ENCODE assay signal across 2 cellular contexts in the genomic region with DNA sequence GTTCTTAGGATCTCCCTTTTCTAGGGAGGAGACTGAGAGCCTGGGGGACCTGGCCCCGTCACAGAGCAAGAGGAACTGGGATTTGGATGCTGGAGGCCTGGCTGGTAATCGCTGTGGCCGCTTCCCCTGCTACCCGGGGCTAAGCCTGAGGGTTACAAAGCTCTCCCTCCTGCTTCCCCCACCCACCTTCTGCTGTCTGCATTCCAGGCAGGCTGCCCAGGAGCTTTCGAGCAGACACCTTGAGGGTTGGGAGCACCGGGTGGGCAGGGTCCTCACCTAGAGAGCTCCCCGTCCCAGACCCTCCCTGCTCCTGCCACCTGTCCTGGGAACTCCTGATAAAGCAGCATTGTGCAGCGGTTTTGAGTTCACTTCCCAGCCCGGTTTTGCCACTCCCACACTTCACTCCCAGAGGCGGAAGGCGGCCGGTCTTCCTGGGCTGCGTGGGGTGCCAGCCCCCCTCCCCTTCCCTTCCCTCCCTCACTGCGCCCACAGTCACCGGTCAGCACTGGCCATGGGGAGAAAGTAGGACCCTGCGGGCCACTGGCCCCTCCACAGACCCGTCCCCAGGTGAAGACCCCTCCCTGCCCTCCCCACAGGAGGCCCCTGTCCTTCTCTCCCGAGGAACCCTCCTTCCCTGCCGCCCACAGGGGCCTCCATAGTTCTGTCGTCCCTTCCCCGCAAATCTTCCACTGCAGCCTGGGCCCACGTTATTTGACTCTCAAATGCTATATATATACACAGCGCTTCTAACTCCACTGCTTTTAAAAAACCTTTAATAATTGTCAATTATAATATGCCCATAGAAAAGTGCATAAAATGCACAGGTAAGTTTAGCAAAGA.
TF ChIP-seq lines count a peak whose summit lies in the region.

No MANE protein-coding gene starts in this region.

TF ChIP-seq in SK-N-SH, 30 proteins besides CTCF, POLR2A, EP300 and RAD21:
- TF ChIP-seq, protein P1, sequence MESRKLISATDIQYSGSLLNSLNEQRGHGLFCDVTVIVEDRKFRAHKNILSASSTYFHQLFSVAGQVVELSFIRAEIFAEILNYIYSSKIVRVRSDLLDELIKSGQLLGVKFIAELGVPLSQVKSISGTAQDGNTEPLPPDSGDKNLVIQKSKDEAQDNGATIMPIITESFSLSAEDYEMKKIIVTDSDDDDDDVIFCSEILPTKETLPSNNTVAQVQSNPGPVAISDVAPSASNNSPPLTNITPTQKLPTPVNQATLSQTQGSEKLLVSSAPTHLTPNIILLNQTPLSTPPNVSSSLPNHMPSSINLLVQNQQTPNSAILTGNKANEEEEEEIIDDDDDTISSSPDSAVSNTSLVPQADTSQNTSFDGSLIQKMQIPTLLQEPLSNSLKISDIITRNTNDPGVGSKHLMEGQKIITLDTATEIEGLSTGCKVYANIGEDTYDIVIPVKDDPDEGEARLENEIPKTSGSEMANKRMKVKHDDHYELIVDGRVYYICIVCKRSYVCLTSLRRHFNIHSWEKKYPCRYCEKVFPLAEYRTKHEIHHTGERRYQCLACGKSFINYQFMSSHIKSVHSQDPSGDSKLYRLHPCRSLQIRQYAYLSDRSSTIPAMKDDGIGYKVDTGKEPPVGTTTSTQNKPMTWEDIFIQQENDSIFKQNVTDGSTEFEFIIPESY (IDR thresholded peaks at IDR 0.05; ENCODE audit: borderline replicate concordance, low read depth), result no peak
- TF ChIP-seq CHD2 (IDR thresholded peaks at IDR 0.05; ENCODE audit: low read length, partially characterized antibody) (no peak), MEF2A (IDR thresholded peaks at IDR 0.05; ENCODE audit: borderline replicate concordance, low read depth) (no peak), YY1 (IDR thresholded peaks at IDR 0.05; ENCODE audit: low read depth) (no peak), TAF1 (IDR thresholded peaks at IDR 0.05; ENCODE audit: borderline replicate concordance, low read depth, low read length) (no peak), SIN3A (IDR thresholded peaks at IDR 0.05; ENCODE audit: borderline replicate concordance, low read depth, low read length) (no peak), FOSL2 (IDR thresholded peaks at IDR 0.05; ENCODE audit: borderline replicate concordance, low read depth) (no peak), NFIC (IDR thresholded peaks at IDR 0.05; ENCODE audit: borderline replicate concordance) (no peak), FOXM1 (IDR thresholded peaks at IDR 0.05; ENCODE audit: low read depth) (no peak), GABPA (IDR thresholded peaks at IDR 0.05; ENCODE audit: low read depth) (no peak), EZH2phosphoT487 (IDR thresholded peaks at IDR 0.05; ENCODE audit: borderline replicate concordance, low read depth) (no peak), TEAD4 (IDR thresholded peaks at IDR 0.05; ENCODE audit: borderline replicate concordance, insufficient read depth) (no peak), RCOR1 (IDR thresholded peaks at IDR 0.05; ENCODE audit: low read length) (no peak), ELF1 (IDR thresholded peaks at IDR 0.05) (no peak)
- TF ChIP-seq, protein P2, sequence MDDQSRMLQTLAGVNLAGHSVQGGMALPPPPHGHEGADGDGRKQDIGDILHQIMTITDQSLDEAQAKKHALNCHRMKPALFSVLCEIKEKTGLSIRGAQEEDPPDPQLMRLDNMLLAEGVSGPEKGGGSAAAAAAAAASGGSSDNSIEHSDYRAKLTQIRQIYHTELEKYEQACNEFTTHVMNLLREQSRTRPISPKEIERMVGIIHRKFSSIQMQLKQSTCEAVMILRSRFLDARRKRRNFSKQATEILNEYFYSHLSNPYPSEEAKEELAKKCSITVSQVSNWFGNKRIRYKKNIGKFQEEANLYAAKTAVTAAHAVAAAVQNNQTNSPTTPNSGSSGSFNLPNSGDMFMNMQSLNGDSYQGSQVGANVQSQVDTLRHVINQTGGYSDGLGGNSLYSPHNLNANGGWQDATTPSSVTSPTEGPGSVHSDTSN (IDR thresholded peaks at IDR 0.05), result no peak
- TF ChIP-seq, protein P3, sequence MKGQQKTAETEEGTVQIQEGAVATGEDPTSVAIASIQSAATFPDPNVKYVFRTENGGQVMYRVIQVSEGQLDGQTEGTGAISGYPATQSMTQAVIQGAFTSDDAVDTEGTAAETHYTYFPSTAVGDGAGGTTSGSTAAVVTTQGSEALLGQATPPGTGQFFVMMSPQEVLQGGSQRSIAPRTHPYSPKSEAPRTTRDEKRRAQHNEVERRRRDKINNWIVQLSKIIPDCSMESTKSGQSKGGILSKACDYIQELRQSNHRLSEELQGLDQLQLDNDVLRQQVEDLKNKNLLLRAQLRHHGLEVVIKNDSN (IDR thresholded peaks at IDR 0.05; ENCODE audit: borderline replicate concordance, low read depth), result no peak
- TF ChIP-seq, protein P4, sequence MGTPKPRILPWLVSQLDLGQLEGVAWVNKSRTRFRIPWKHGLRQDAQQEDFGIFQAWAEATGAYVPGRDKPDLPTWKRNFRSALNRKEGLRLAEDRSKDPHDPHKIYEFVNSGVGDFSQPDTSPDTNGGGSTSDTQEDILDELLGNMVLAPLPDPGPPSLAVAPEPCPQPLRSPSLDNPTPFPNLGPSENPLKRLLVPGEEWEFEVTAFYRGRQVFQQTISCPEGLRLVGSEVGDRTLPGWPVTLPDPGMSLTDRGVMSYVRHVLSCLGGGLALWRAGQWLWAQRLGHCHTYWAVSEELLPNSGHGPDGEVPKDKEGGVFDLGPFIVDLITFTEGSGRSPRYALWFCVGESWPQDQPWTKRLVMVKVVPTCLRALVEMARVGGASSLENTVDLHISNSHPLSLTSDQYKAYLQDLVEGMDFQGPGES (IDR thresholded peaks at IDR 0.05; ENCODE audit: low read depth, low read length), result no peak
- TF ChIP-seq, protein P5, sequence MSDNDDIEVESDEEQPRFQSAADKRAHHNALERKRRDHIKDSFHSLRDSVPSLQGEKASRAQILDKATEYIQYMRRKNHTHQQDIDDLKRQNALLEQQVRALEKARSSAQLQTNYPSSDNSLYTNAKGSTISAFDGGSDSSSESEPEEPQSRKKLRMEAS (IDR thresholded peaks at IDR 0.05; ENCODE audit: low read depth), result no peak
TF ChIP-seq in SK-N-SH: peak in this region for 0.

TF ChIP-seq in SK-N-SH treated with all-trans-retinoic acid at 6 μM for 48 hours, 23 proteins besides CTCF, POLR2A, EP300 and RAD21:
- TF ChIP-seq, protein P6, sequence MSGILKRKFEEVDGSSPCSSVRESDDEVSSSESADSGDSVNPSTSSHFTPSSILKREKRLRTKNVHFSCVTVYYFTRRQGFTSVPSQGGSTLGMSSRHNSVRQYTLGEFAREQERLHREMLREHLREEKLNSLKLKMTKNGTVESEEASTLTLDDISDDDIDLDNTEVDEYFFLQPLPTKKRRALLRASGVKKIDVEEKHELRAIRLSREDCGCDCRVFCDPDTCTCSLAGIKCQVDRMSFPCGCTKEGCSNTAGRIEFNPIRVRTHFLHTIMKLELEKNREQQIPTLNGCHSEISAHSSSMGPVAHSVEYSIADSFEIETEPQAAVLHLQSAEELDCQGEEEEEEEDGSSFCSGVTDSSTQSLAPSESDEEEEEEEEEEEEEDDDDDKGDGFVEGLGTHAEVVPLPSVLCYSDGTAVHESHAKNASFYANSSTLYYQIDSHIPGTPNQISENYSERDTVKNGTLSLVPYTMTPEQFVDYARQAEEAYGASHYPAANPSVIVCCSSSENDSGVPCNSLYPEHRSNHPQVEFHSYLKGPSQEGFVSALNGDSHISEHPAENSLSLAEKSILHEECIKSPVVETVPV (CRISPR knock-in tag; IDR thresholded peaks at IDR 0.05), result no peak
- TF ChIP-seq ZNF8 (CRISPR knock-in tag; IDR thresholded peaks at IDR 0.05), result no peak
TF ChIP-seq in SK-N-SH treated with all-trans-retinoic acid at 6 μM for 48 hours: peak in this region for 0.
